Comparison of ENCODE assay signal across 1 cellular context in genomic region chr6:27478706-27479318, GRCh38.
A peak's percentile ranks its signal among the peaks of the same experiment; 100 is the strongest.
TF ChIP-seq lines count a peak whose summit lies in the region.

No MANE protein-coding gene starts in this region.

TF ChIP-seq in HEK293, 187 proteins besides CTCF, POLR2A, EP300 and RAD21 (continued from another document):
- TF ChIP-seq ZNF18 (tag by site-specific recombination; IDR thresholded peaks at IDR 0.05): no peak
- TF ChIP-seq ZNF747 (tag by site-specific recombination; IDR thresholded peaks at IDR 0.05): no peak
- no peak for TF ChIP-seq HOXA7 (CRISPR knock-in tag; IDR thresholded peaks at IDR 0.05; ENCODE audit: borderline replicate concordance)
- TF ChIP-seq ZNF350 (tag by site-specific recombination; IDR thresholded peaks at IDR 0.05): no peak
- TF ChIP-seq ZNF341 (tag by site-specific recombination; IDR thresholded peaks at IDR 0.05; ENCODE audit: low read depth): no peak
- TF ChIP-seq SP2 (tag by site-specific recombination; IDR thresholded peaks at IDR 0.05): no peak
- no peak for TF ChIP-seq ZSCAN4 (tag by site-specific recombination; IDR thresholded peaks at IDR 0.05)
- no peak for TF ChIP-seq PRDM6 (tag by site-specific recombination; IDR thresholded peaks at IDR 0.05)
- TF ChIP-seq ZNF600 (tag by site-specific recombination; IDR thresholded peaks at IDR 0.05): no peak; the same call in 1 of the 2 replicates
- TF ChIP-seq AEBP2 (tag by site-specific recombination; IDR thresholded peaks at IDR 0.05; ENCODE audit: borderline replicate concordance): no peak
- no peak for TF ChIP-seq ZNF248 (tag by site-specific recombination; IDR thresholded peaks at IDR 0.05)
- no peak for TF ChIP-seq ZNF121 (tag by site-specific recombination; IDR thresholded peaks at IDR 0.05)
- TF ChIP-seq GLI4 (tag by site-specific recombination; IDR thresholded peaks at IDR 0.05): no peak; the same call in 1 of the 2 replicates
- no peak for TF ChIP-seq ZNF114 (tag by site-specific recombination; IDR thresholded peaks at IDR 0.05)
- TF ChIP-seq ZNF133 (tag by site-specific recombination; IDR thresholded peaks at IDR 0.05): no peak
- TF ChIP-seq ZFHX2 (tag by site-specific recombination; conservative IDR thresholded peaks at IDR 0.05): no peak
- TF ChIP-seq ZNF692 (tag by site-specific recombination; IDR thresholded peaks at IDR 0.05): peak; percentile 36; the same call in 1 of the 2 replicates
- no peak for TF ChIP-seq ZNF549 (tag by site-specific recombination; IDR thresholded peaks at IDR 0.05)
- TF ChIP-seq ZNF148 (tag by site-specific recombination; IDR thresholded peaks at IDR 0.05; ENCODE audit: borderline replicate concordance): no peak
- TF ChIP-seq ZSCAN18 (tag by site-specific recombination; IDR thresholded peaks at IDR 0.05): no peak
- no peak for TF ChIP-seq ATF2 (tag by site-specific recombination; IDR thresholded peaks at IDR 0.05; ENCODE audit: low read depth)
- no peak for TF ChIP-seq ZNF155 (tag by site-specific recombination; IDR thresholded peaks at IDR 0.05)
- TF ChIP-seq ZNF354C (tag by site-specific recombination; IDR thresholded peaks at IDR 0.05; ENCODE audit: borderline replicate concordance, low read depth): no peak
- TF ChIP-seq REST (tag by site-specific recombination; IDR thresholded peaks at IDR 0.05): no peak; the same call in 1 of the 2 replicates
- TF ChIP-seq ZSCAN16 (tag by site-specific recombination; IDR thresholded peaks at IDR 0.05): no peak
- no peak for TF ChIP-seq ZNF302 (tag by site-specific recombination; IDR thresholded peaks at IDR 0.05; ENCODE audit: low read depth)
- TF ChIP-seq SP7 (tag by site-specific recombination; IDR thresholded peaks at IDR 0.05): peak; percentile 70; the same call in 1 of the 2 replicates
- TF ChIP-seq ZNF76 (tag by site-specific recombination; IDR thresholded peaks at IDR 0.05; ENCODE audit: borderline replicate concordance, low read depth): peak; percentile 26; the same call in 1 of the 2 replicates
- no peak for TF ChIP-seq RBAK (tag by site-specific recombination; IDR thresholded peaks at IDR 0.05)
